17 cellular contexts compared by ENCODE assay signal in genomic region chr11:79352304-79352703, GRCh38.
"Had no signal": no experiment of that assay in that cellular context is flagged by ENCODE, and none has a peak within 500 bp of the region (broad histone marks: within the 10 kb centered on the region; RNA-seq: fewer than 3 reads in every experiment).

No MANE protein-coding gene starts in this region.

- H3K27ac ChIP-seq: brain microvascular endothelial cell, neutrophil, tibial artery, uterus had no signal

- H3K36me3 Mint-ChIP-seq: activated naive CD8-positive, alpha-beta T cell; mesothelial cell of epicardium had no signal

- H3K27me3 Mint-ChIP-seq: activated CD4-positive, alpha-beta memory T cell treated with anti-CD3 and anti-CD28 coated beads, Interleukin-2, amount 10 ng/mL, durations not matched to agents 7 days and 5 days had no signal

- H3K27ac Mint-ChIP-seq: activated CD4-positive, alpha-beta memory T cell treated with anti-CD3 and anti-CD28 coated beads, Interleukin-2, amount 10 ng/mL, durations not matched to agents 7 days and 5 days; activated CD4-positive, alpha-beta T cell treated with anti-CD3 and anti-CD28 coated beads for 36 hours; activated naive CD8-positive, alpha-beta T cell; mesothelial cell of epicardium had no signal

- H3K4me2 ChIP-seq: smooth muscle cell had no signal

- H3K9me3 Mint-ChIP-seq: activated CD4-positive, alpha-beta memory T cell treated with anti-CD3 and anti-CD28 coated beads, Interleukin-2, amount 10 ng/mL, durations not matched to agents 7 days and 5 days; mesothelial cell of epicardium had no signal

- H3K4me3 ChIP-seq: smooth muscle cell, tibial artery, uterus had no signal

- H3K4me3 Mint-ChIP-seq: activated CD4-positive, alpha-beta memory T cell treated with anti-CD3 and anti-CD28 coated beads, Interleukin-2, amount 10 ng/mL, durations not matched to agents 7 days and 5 days; activated CD4-positive, alpha-beta T cell treated with anti-CD3 and anti-CD28 coated beads for 36 hours; activated naive CD8-positive, alpha-beta T cell; mesothelial cell of epicardium had no signal

- H3K4me1 Mint-ChIP-seq: activated CD4-positive, alpha-beta memory T cell treated with anti-CD3 and anti-CD28 coated beads, Interleukin-2, amount 10 ng/mL, durations not matched to agents 7 days and 5 days; activated CD4-positive, alpha-beta T cell treated with anti-CD3 and anti-CD28 coated beads for 36 hours had no signal

- H3K9me3 ChIP-seq: neutrophil, tibial artery, uterus had no signal

- H3K4me1 ChIP-seq: uterus had no signal

- DNase-seq: activated CD4-positive, alpha-beta memory T cell treated with anti-CD3 and anti-CD28 coated beads, Interleukin-2, amount 10 ng/mL, durations not matched to agents 7 days and 5 days; activated CD4-positive, alpha-beta T cell treated with anti-CD3 and anti-CD28 coated beads for 36 hours; activated gamma-delta T cell; activated T-cell treated with anti-CD3 and anti-CD28 coated beads, Interleukin-2, amount 50 U/mL, for 48 hours; amygdala; brain microvascular endothelial cell; cerebellar nuclear complex; dermis blood vessel endothelial cell; left ventricle myocardium superior; right cardiac atrium; T-helper 9 cell; tibial artery; uterus had no signal

- H3K36me3 ChIP-seq: brain microvascular endothelial cell, neutrophil, tibial artery, uterus had no signal

- H3K27me3 ChIP-seq: brain microvascular endothelial cell, neutrophil, tibial artery, uterus had no signal
